Comparison of ENCODE assay signal across 1 cellular context in the genomic region with DNA sequence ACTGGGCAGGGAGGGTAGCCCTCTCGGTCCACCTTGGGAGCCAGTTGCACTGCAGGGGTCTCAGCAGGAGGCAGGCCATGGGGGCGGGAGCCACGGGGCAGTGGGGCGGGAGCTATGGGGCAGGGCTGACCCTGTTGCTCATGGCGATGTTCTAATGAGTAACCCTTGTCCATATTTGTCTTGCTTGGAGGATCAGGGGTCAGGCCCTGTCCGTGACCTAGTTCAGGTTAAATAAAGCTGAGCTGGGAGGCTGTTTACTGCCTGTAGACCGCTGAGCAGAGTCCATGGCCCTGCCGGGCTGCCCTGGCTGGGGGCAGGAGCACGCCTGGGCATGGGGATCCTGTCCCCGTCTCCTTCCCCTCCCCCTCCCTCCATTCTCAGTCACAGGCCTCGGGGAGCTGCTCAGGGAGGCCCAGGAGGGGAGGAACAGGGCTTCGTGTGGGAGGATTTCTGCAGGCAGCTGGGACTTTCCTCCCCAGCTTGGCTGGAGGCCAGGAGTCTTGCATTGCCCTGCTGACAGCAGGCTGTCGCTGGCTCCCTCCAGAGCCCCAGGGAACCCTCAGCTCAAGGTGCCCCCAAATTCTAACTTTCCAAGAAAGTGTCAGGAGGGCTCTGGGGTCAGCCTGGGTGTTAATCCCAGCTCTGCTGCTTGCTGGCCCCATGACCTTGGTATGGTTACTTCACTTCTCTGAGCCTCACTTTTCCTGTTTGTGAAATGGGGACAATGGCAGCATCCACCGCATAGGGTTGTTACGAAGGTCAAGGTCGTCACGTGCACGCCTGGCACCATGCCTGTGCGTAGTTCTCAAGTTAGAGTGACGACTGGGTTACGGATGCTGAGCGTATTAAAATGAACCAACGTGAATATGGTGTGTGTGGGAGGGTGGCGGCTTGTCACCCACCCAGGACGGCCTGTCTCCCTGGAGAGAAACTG.
A peak's percentile ranks its signal among the peaks of the same experiment; 100 is the strongest.
TF ChIP-seq lines count a peak whose summit lies in the region.

No MANE protein-coding gene starts in this region.

TF ChIP-seq in HepG2, 621 proteins besides CTCF, POLR2A, EP300 and RAD21 (continued from another document and continues in another):
- TF ChIP-seq, protein P1, sequence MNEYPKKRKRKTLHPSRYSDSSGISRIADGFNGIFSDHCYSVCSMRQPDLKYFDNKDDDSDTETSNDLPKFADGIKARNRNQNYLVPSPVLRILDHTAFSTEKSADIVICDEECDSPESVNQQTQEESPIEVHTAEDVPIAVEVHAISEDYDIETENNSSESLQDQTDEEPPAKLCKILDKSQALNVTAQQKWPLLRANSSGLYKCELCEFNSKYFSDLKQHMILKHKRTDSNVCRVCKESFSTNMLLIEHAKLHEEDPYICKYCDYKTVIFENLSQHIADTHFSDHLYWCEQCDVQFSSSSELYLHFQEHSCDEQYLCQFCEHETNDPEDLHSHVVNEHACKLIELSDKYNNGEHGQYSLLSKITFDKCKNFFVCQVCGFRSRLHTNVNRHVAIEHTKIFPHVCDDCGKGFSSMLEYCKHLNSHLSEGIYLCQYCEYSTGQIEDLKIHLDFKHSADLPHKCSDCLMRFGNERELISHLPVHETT (CRISPR knock-in tag; conservative IDR thresholded peaks at IDR 0.05) = peak; percentile 67; the same call in 1 of the 2 replicates
- TF ChIP-seq ZNF296 (CRISPR knock-in tag; conservative IDR thresholded peaks at IDR 0.05) (no peak), NR3C1 (CRISPR knock-in tag; IDR thresholded peaks at IDR 0.05) (no peak), NBN (conservative IDR thresholded peaks at IDR 0.05) (no peak), ZNF136 (CRISPR knock-in tag; IDR thresholded peaks at IDR 0.05; ENCODE audit: low read depth) (no peak), HNRNPUL1 (IDR thresholded peaks at IDR 0.05; ENCODE audit: low read depth, low read length) (no peak), NR2F6 (IDR thresholded peaks at IDR 0.05) (peak; percentile 99), NR2F6 (CRISPR knock-in tag; IDR thresholded peaks at IDR 0.05) (peak; percentile 100), ZKSCAN5 (CRISPR knock-in tag; IDR thresholded peaks at IDR 0.05) (no peak), NCOA2 (CRISPR knock-in tag; IDR thresholded peaks at IDR 0.05) (peak; percentile 98), ZNF75D (CRISPR knock-in tag; IDR thresholded peaks at IDR 0.05; ENCODE audit: borderline replicate concordance) (no peak), HIVEP1 (CRISPR knock-in tag; IDR thresholded peaks at IDR 0.05) (peak; percentile 96), ZNF607 (CRISPR knock-in tag; IDR thresholded peaks at IDR 0.05; ENCODE audit: borderline replicate concordance) (peak; percentile 72), ZNF350 (CRISPR knock-in tag; IDR thresholded peaks at IDR 0.05; ENCODE audit: borderline replicate concordance, low read depth) (peak; percentile 95), SMAD1 (CRISPR knock-in tag; IDR thresholded peaks at IDR 0.05; ENCODE audit: borderline replicate concordance, low read depth) (no peak; the same call in 1 of the 2 replicates), HOXA7 (CRISPR knock-in tag; IDR thresholded peaks at IDR 0.05) (no peak), GPN1 (CRISPR knock-in tag; IDR thresholded peaks at IDR 0.05; ENCODE audit: borderline replicate concordance) (no peak), HNRNPK (IDR thresholded peaks at IDR 0.05; ENCODE audit: low read depth, low read length, poor library complexity, severe bottlenecking) (no peak), ZNF839 (CRISPR knock-in tag; IDR thresholded peaks at IDR 0.05; ENCODE audit: borderline replicate concordance) (no peak), ZNF614 (CRISPR knock-in tag; IDR thresholded peaks at IDR 0.05; ENCODE audit: borderline replicate concordance) (peak; percentile 62; the same call in 1 of the 2 replicates), HMGA1 (CRISPR knock-in tag; conservative IDR thresholded peaks at IDR 0.05) (no peak), HMG20B (CRISPR knock-in tag; conservative IDR thresholded peaks at IDR 0.05) (peak; percentile 96), SRSF9 (IDR thresholded peaks at IDR 0.05; ENCODE audit: borderline replicate concordance, insufficient read depth, low read depth, low read length, poor library complexity, severe bottlenecking) (no peak), FOXC1 (CRISPR knock-in tag; IDR thresholded peaks at IDR 0.05; ENCODE audit: borderline replicate concordance) (no peak), SAFB2 (CRISPR knock-in tag; IDR thresholded peaks at IDR 0.05; ENCODE audit: borderline replicate concordance, low read depth) (no peak; the same call in 1 of the 2 replicates), ARID2 (CRISPR knock-in tag; IDR thresholded peaks at IDR 0.05; ENCODE audit: borderline replicate concordance) (peak; percentile 28; the same call in 1 of the 2 replicates), MEIS1 (CRISPR knock-in tag; IDR thresholded peaks at IDR 0.05; ENCODE audit: borderline replicate concordance) (no peak; the same call in 1 of the 2 replicates), PRPF4 (IDR thresholded peaks at IDR 0.05; ENCODE audit: low read depth, low read length, poor library complexity, severe bottlenecking) (peak; percentile 61), GFI1 (CRISPR knock-in tag; IDR thresholded peaks at IDR 0.05; ENCODE audit: borderline replicate concordance) (peak; percentile 93), ZNF552 (CRISPR knock-in tag; IDR thresholded peaks at IDR 0.05; ENCODE audit: borderline replicate concordance) (no peak)
- TF ChIP-seq, protein P2, sequence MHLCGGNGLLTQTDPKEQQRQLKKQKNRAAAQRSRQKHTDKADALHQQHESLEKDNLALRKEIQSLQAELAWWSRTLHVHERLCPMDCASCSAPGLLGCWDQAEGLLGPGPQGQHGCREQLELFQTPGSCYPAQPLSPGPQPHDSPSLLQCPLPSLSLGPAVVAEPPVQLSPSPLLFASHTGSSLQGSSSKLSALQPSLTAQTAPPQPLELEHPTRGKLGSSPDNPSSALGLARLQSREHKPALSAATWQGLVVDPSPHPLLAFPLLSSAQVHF (CRISPR knock-in tag; IDR thresholded peaks at IDR 0.05) = no peak
- TF ChIP-seq, protein P3, sequence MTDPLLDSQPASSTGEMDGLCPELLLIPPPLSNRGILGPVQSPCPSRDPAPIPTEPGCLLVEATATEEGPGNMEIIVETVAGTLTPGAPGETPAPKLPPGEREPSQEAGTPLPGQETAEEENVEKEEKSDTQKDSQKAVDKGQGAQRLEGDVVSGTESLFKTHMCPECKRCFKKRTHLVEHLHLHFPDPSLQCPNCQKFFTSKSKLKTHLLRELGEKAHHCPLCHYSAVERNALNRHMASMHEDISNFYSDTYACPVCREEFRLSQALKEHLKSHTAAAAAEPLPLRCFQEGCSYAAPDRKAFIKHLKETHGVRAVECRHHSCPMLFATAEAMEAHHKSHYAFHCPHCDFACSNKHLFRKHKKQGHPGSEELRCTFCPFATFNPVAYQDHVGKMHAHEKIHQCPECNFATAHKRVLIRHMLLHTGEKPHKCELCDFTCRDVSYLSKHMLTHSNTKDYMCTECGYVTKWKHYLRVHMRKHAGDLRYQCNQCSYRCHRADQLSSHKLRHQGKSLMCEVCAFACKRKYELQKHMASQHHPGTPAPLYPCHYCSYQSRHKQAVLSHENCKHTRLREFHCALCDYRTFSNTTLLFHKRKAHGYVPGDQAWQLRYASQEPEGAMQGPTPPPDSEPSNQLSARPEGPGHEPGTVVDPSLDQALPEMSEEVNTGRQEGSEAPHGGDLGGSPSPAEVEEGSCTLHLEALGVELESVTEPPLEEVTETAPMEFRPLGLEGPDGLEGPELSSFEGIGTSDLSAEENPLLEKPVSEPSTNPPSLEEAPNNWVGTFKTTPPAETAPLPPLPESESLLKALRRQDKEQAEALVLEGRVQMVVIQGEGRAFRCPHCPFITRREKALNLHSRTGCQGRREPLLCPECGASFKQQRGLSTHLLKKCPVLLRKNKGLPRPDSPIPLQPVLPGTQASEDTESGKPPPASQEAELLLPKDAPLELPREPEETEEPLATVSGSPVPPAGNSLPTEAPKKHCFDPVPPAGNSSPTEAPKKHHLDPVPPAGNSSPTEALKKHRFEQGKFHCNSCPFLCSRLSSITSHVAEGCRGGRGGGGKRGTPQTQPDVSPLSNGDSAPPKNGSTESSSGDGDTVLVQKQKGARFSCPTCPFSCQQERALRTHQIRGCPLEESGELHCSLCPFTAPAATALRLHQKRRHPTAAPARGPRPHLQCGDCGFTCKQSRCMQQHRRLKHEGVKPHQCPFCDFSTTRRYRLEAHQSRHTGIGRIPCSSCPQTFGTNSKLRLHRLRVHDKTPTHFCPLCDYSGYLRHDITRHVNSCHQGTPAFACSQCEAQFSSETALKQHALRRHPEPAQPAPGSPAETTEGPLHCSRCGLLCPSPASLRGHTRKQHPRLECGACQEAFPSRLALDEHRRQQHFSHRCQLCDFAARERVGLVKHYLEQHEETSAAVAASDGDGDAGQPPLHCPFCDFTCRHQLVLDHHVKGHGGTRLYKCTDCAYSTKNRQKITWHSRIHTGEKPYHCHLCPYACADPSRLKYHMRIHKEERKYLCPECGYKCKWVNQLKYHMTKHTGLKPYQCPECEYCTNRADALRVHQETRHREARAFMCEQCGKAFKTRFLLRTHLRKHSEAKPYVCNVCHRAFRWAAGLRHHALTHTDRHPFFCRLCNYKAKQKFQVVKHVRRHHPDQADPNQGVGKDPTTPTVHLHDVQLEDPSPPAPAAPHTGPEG (CRISPR knock-in tag; IDR thresholded peaks at IDR 0.05) = no peak
- TF ChIP-seq, protein P4, sequence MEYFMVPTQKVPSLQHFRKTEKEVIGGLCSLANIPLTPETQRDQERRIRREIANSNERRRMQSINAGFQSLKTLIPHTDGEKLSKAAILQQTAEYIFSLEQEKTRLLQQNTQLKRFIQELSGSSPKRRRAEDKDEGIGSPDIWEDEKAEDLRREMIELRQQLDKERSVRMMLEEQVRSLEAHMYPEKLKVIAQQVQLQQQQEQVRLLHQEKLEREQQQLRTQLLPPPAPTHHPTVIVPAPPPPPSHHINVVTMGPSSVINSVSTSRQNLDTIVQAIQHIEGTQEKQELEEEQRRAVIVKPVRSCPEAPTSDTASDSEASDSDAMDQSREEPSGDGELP (IDR thresholded peaks at IDR 0.05; ENCODE audit: borderline replicate concordance, low read depth) = peak; percentile 89
- TF ChIP-seq, protein P5, sequence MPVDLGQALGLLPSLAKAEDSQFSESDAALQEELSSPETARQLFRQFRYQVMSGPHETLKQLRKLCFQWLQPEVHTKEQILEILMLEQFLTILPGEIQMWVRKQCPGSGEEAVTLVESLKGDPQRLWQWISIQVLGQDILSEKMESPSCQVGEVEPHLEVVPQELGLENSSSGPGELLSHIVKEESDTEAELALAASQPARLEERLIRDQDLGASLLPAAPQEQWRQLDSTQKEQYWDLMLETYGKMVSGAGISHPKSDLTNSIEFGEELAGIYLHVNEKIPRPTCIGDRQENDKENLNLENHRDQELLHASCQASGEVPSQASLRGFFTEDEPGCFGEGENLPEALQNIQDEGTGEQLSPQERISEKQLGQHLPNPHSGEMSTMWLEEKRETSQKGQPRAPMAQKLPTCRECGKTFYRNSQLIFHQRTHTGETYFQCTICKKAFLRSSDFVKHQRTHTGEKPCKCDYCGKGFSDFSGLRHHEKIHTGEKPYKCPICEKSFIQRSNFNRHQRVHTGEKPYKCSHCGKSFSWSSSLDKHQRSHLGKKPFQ (CRISPR knock-in tag; IDR thresholded peaks at IDR 0.05; ENCODE audit: insufficient replicate concordance) = peak; percentile 63
- TF ChIP-seq, protein P6, sequence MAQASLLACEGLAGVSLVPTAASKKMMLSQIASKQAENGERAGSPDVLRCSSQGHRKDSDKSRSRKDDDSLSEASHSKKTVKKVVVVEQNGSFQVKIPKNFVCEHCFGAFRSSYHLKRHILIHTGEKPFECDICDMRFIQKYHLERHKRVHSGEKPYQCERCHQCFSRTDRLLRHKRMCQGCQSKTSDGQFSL (CRISPR knock-in tag; IDR thresholded peaks at IDR 0.05) = peak; percentile 20; the same call in 1 of the 2 replicates
- TF ChIP-seq, protein P7, sequence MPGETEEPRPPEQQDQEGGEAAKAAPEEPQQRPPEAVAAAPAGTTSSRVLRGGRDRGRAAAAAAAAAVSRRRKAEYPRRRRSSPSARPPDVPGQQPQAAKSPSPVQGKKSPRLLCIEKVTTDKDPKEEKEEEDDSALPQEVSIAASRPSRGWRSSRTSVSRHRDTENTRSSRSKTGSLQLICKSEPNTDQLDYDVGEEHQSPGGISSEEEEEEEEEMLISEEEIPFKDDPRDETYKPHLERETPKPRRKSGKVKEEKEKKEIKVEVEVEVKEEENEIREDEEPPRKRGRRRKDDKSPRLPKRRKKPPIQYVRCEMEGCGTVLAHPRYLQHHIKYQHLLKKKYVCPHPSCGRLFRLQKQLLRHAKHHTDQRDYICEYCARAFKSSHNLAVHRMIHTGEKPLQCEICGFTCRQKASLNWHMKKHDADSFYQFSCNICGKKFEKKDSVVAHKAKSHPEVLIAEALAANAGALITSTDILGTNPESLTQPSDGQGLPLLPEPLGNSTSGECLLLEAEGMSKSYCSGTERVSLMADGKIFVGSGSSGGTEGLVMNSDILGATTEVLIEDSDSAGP (CRISPR knock-in tag; IDR thresholded peaks at IDR 0.05; ENCODE audit: borderline replicate concordance) = peak; percentile 92
- TF ChIP-seq, protein P8, sequence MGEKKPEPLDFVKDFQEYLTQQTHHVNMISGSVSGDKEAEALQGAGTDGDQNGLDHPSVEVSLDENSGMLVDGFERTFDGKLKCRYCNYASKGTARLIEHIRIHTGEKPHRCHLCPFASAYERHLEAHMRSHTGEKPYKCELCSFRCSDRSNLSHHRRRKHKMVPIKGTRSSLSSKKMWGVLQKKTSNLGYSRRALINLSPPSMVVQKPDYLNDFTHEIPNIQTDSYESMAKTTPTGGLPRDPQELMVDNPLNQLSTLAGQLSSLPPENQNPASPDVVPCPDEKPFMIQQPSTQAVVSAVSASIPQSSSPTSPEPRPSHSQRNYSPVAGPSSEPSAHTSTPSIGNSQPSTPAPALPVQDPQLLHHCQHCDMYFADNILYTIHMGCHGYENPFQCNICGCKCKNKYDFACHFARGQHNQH (CRISPR knock-in tag; IDR thresholded peaks at IDR 0.05) = peak; percentile 95
- TF ChIP-seq, protein P9, sequence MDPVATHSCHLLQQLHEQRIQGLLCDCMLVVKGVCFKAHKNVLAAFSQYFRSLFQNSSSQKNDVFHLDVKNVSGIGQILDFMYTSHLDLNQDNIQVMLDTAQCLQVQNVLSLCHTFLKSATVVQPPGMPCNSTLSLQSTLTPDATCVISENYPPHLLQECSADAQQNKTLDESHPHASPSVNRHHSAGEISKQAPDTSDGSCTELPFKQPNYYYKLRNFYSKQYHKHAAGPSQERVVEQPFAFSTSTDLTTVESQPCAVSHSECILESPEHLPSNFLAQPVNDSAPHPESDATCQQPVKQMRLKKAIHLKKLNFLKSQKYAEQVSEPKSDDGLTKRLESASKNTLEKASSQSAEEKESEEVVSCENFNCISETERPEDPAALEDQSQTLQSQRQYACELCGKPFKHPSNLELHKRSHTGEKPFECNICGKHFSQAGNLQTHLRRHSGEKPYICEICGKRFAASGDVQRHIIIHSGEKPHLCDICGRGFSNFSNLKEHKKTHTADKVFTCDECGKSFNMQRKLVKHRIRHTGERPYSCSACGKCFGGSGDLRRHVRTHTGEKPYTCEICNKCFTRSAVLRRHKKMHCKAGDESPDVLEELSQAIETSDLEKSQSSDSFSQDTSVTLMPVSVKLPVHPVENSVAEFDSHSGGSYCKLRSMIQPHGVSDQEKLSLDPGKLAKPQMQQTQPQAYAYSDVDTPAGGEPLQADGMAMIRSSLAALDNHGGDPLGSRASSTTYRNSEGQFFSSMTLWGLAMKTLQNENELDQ (CRISPR knock-in tag; IDR thresholded peaks at IDR 0.05; ENCODE audit: borderline replicate concordance) = no peak
